In the genomic region with DNA sequence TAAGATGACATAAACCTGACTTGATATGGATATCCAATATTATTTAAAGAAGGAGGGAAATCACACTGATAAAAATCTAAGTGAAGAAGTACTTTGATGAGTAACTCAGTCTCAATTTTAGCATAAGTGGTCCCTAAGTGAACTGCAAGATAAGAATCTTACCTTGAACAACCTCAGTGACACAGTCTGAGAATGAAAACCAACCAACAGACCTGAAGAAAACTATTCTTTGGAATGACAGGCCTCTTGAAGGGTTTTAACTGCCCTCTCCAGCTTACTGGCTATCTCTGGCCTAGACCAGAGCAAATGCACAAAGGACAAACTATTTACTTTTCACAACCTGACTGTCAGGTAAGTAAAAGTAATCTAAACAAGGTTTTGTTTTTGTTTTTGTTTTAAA, we compare ENCODE assay signal across 20 cellular contexts. TPM values are rescaled to one million over a fixed set of nuclear protein-coding genes. Genes with fewer than 3 reads are reported as not detected.
DNase-seq lines count a peak whose midpoint lies in the region; ATAC-seq and TF ChIP-seq lines count a peak whose summit lies in the region.
"Had no signal": no experiment of that assay in that cellular context is flagged by ENCODE, and none has a peak within 500 bp of the region (broad histone marks: within the 10 kb centered on the region; RNA-seq: fewer than 3 reads in every experiment).

No MANE protein-coding gene starts in this region.

- peaks cover 39% of the 10 kb centered on the region for H3K4me1 Mint-ChIP-seq in activated CD4-positive, alpha-beta T cell treated with anti-CD3 and anti-CD28 coated beads, Interleukin-2, amount 10 ng/mL, durations not matched to agents 24 days and 14 days
- peaks cover 24% of the 10 kb centered on the region for H3K4me1 Mint-ChIP-seq in activated CD4-positive, alpha-beta T cell treated with anti-CD3 and anti-CD28 coated beads, Interleukin-2, amount 10 ng/mL, durations not matched to agents 7 days and 5 days

- H4K12ac ChIP-seq in trophoblast cell (ENCODE audit: low read depth, low read length): no peak overlapping the region

- H3K4me3 Mint-ChIP-seq in activated CD4-positive, alpha-beta T cell treated with anti-CD3 and anti-CD28 coated beads, Interleukin-2, amount 10 ng/mL, durations not matched to agents 24 days and 14 days: peak overlapping the region; percentile 51
- H3K4me3 Mint-ChIP-seq in activated CD4-positive, alpha-beta T cell treated with anti-CD3 and anti-CD28 coated beads, Interleukin-2, amount 10 ng/mL, durations not matched to agents 7 days and 5 days: no peak overlapping the region
- H3K4me3 Mint-ChIP-seq: B cell had no signal

- peak overlapping the region; percentile 62 for H3K4me2 ChIP-seq in DOHH2 (ENCODE audit: low read length)
- H3K4me2 ChIP-seq in trophoblast cell (ENCODE audit: low read length): no peak overlapping the region

- no peak for DNase-seq in activated CD4-positive, alpha-beta T cell treated with anti-CD3 and anti-CD28 coated beads, Interleukin-2, amount 10 ng/mL, durations not matched to agents 24 days and 14 days
- no peak for DNase-seq in activated CD4-positive, alpha-beta T cell treated with anti-CD3 and anti-CD28 coated beads, Interleukin-2, amount 10 ng/mL, durations not matched to agents 7 days and 5 days
- peak; percentile 37 to 87 for DNase-seq in trophoblast cell
- DNase-seq in dedifferentiated amniotic fluid mesenchymal stem cell (ENCODE audit: extremely low spot score): no peak
- no peak for DNase-seq in medulla oblongata (ENCODE audit: extremely low spot score)
- DNase-seq: COR-L47, GM23248, IMR-90, NCI-H1436, NCI-H1930, NCI-H446 treated with DMSO at 0.1 percent for 48 hours, NCI-H69 had no signal

- H3K27me3 Mint-ChIP-seq in activated CD4-positive, alpha-beta T cell treated with anti-CD3 and anti-CD28 coated beads, Interleukin-2, amount 10 ng/mL, durations not matched to agents 24 days and 14 days: no peaks in the 10 kb centered on the region
- H3K27me3 Mint-ChIP-seq in activated CD4-positive, alpha-beta T cell treated with anti-CD3 and anti-CD28 coated beads, Interleukin-2, amount 10 ng/mL, durations not matched to agents 7 days and 5 days: no peaks in the 10 kb centered on the region
- H3K27me3 Mint-ChIP-seq: B cell had no signal

- H4K91ac ChIP-seq in trophoblast cell (ENCODE audit: low read depth, low read length): no peak overlapping the region

- CTCF ChIA-PET in activated CD4-positive, alpha-beta T cell treated with anti-CD3 and anti-CD28 coated beads, Interleukin-2, amount 10 ng/mL, durations not matched to agents 7 days and 5 days (lab: Charles Lee): interaction anchor here (0.6 kb wide), 1 partner anchor 1572 kb away, joined by 3 read pairs; no protein-coding TSS in a partner anchor

- no peak overlapping the region for H2BK5ac ChIP-seq in trophoblast cell (ENCODE audit: low read depth, low read length, poor library complexity)

- no peak overlapping the region for H4K8ac ChIP-seq in trophoblast cell (ENCODE audit: low read depth, low read length)

- H2AK5ac ChIP-seq in trophoblast cell (ENCODE audit: low read length): no peak overlapping the region

- H3K27ac ChIP-seq in DOHH2 (ENCODE audit: low read depth, low read length): peak overlapping the region; percentile 87
- H3K27ac ChIP-seq in trophoblast cell (ENCODE audit: low read depth, low read length): no peak overlapping the region
- H3K27ac ChIP-seq: GM23248 had no signal

- H3F3A ChIP-seq in DOHH2 (ENCODE audit: control insufficient read depth, insufficient read depth): peaks cover 28% of the 10 kb centered on the region

- no peak overlapping the region for H3K23ac ChIP-seq in trophoblast cell (ENCODE audit: low read length)

- H3K79me1 ChIP-seq in trophoblast cell (ENCODE audit: low read length): no peaks in the 10 kb centered on the region

- intact Hi-C loops in activated CD4-positive, alpha-beta T cell treated with anti-CD3 and anti-CD28 coated beads, Interleukin-2, amount 10 ng/mL, durations not matched to agents 24 days and 14 days (cut with micrococcal nuclease): loop anchor here (1.0 to 2.0 kb wide), 2 partner anchors 31 to 71 kb away; no protein-coding TSS in a partner anchor

- H3K27me3 ChIP-seq in DOHH2 (ENCODE audit: control insufficient read depth, low read length) (no peaks in the 10 kb centered on the region), trophoblast cell (ENCODE audit: insufficient read depth, low read length) (no peaks in the 10 kb centered on the region)

- no peak overlapping the region for H3K18ac ChIP-seq in trophoblast cell (ENCODE audit: low read length)

- no peak overlapping the region for H2BK12ac ChIP-seq in trophoblast cell (ENCODE audit: low read length)

- H2AFZ ChIP-seq in trophoblast cell (ENCODE audit: insufficient read depth, low read length, poor library complexity): no peak overlapping the region
- H2AFZ ChIP-seq: GM23248 had no signal

- POLR2A ChIA-PET in activated CD4-positive, alpha-beta T cell treated with anti-CD3 and anti-CD28 coated beads, Interleukin-2, amount 10 ng/mL, durations not matched to agents 7 days and 5 days (lab: Charles Lee): no interaction called here

- H3K4ac ChIP-seq in trophoblast cell (ENCODE audit: low read depth, low read length): no peak overlapping the region

- no peak for TF ChIP-seq CTCF in DOHH2 (IDR thresholded peaks at IDR 0.05; ENCODE audit: low read depth, low read length, poor library complexity, severe bottlenecking)

- no peak overlapping the region for H3K9ac ChIP-seq in trophoblast cell (ENCODE audit: low read length)
- H3K9ac ChIP-seq: GM23248 had no signal

- peaks cover 100% of the 10 kb centered on the region for H3K4me1 ChIP-seq in DOHH2 (ENCODE audit: control insufficient read depth, low read length)
- H3K4me1 ChIP-seq in trophoblast cell (ENCODE audit: control insufficient read depth in 1 of 2, insufficient read depth in 2 of 2, low read length in 2 of 2): peaks cover 0 to 2% of the 10 kb centered on the region in 2 experiments
- H3K4me1 ChIP-seq: HAP-1 had no signal

- H3K27ac Mint-ChIP-seq in activated CD4-positive, alpha-beta T cell treated with anti-CD3 and anti-CD28 coated beads, Interleukin-2, amount 10 ng/mL, durations not matched to agents 24 days and 14 days: peak overlapping the region; percentile 78
- H3K27ac Mint-ChIP-seq in activated CD4-positive, alpha-beta T cell treated with anti-CD3 and anti-CD28 coated beads, Interleukin-2, amount 10 ng/mL, durations not matched to agents 7 days and 5 days: no peak overlapping the region

- no peak overlapping the region for H3K14ac ChIP-seq in trophoblast cell (ENCODE audit: low read length)

- peak overlapping the region; percentile 44 for H3K4me3 ChIP-seq in DOHH2 (ENCODE audit: low read length)
- no peak overlapping the region for H3K4me3 ChIP-seq in trophoblast cell (ENCODE audit: low read depth, low read length)
- H3K4me3 ChIP-seq: GM12878, GM23248, HAP-1 had no signal

- H3K79me2 ChIP-seq in DOHH2 (ENCODE audit: control insufficient read depth, low read length) (peaks cover 55% of the 10 kb centered on the region), trophoblast cell (ENCODE audit: control insufficient read depth, insufficient read depth, low read length, poor library complexity) (no peaks in the 10 kb centered on the region)

- H3K9me3 ChIP-seq in DOHH2 (ENCODE audit: control insufficient read depth, insufficient read depth, low read length) (no peaks in the 10 kb centered on the region), trophoblast cell (ENCODE audit: insufficient read depth, low read depth, low read length) (no peaks in the 10 kb centered on the region)
- H3K9me3 ChIP-seq: HAP-1 had no signal

- peaks cover 25% of the 10 kb centered on the region for H3K36me3 Mint-ChIP-seq in activated CD4-positive, alpha-beta T cell treated with anti-CD3 and anti-CD28 coated beads, Interleukin-2, amount 10 ng/mL, durations not matched to agents 24 days and 14 days (ENCODE audit: low read depth)
- no peaks in the 10 kb centered on the region for H3K36me3 Mint-ChIP-seq in activated CD4-positive, alpha-beta T cell treated with anti-CD3 and anti-CD28 coated beads, Interleukin-2, amount 10 ng/mL, durations not matched to agents 7 days and 5 days (ENCODE audit: low read depth)

- H3K36me3 ChIP-seq in DOHH2 (ENCODE audit: control insufficient read depth, low read length): peaks cover 16% of the 10 kb centered on the region
- no peaks in the 10 kb centered on the region for H3K36me3 ChIP-seq in trophoblast cell (ENCODE audit: control insufficient read depth in 1 of 2, insufficient read depth in 2 of 2, low read length in 2 of 2)
- H3K36me3 ChIP-seq: HAP-1 had no signal

- ATAC-seq in SK-N-SH treated with all-trans-retinoic acid at 6 μM for 48 hours (peak; percentile 55), HG02642 (IDR thresholded peaks at IDR 0.05; ENCODE audit: poor library complexity, unreplicated experiment) (no peak)
- ATAC-seq: GM12878, Right ventricle myocardium inferior had no signal

- no peaks in the 10 kb centered on the region for H4K20me1 ChIP-seq in DOHH2 (ENCODE audit: control insufficient read depth, insufficient read depth, low read depth, low read length)

- no peak overlapping the region for H2BK120ac ChIP-seq in trophoblast cell (ENCODE audit: insufficient read depth, low read length, poor library complexity)

- no peaks in the 10 kb centered on the region for H3K9me2 ChIP-seq in DOHH2 (replicated peaks; ENCODE audit: control insufficient read depth, low read length)

- H3K9me3 Mint-ChIP-seq in activated CD4-positive, alpha-beta T cell treated with anti-CD3 and anti-CD28 coated beads, Interleukin-2, amount 10 ng/mL, durations not matched to agents 24 days and 14 days: peaks cover 8% of the 10 kb centered on the region
- peaks cover 3% of the 10 kb centered on the region for H3K9me3 Mint-ChIP-seq in activated CD4-positive, alpha-beta T cell treated with anti-CD3 and anti-CD28 coated beads, Interleukin-2, amount 10 ng/mL, durations not matched to agents 7 days and 5 days

TF ChIP-seq in SK-N-SH treated with all-trans-retinoic acid at 6 μM for 48 hours, 23 proteins besides CTCF, POLR2A, EP300 and RAD21 (continues in another document):
- no peak for TF ChIP-seq TCF4 (CRISPR knock-in tag; IDR thresholded peaks at IDR 0.05; ENCODE audit: borderline replicate concordance)
- no peak for TF ChIP-seq OSR1 (CRISPR knock-in tag; IDR thresholded peaks at IDR 0.05)
- TF ChIP-seq ZFP30 (CRISPR knock-in tag; IDR thresholded peaks at IDR 0.05): no peak
- no peak for TF ChIP-seq TOX (CRISPR knock-in tag; IDR thresholded peaks at IDR 0.05; ENCODE audit: borderline replicate concordance)
- TF ChIP-seq ZNF70 (CRISPR knock-in tag; IDR thresholded peaks at IDR 0.05): no peak
- no peak for TF ChIP-seq ZNF565 (CRISPR knock-in tag; conservative IDR thresholded peaks at IDR 0.05; ENCODE audit: low read depth)

RNA-seq across cellular contexts. Expression of a gene that starts 44.7 kb away (rescaled TPM):
- total RNA-seq in activated CD4-positive, alpha-beta T cell treated with anti-CD3 and anti-CD28 coated beads, Interleukin-2, amount 10 ng/mL, durations not matched to agents 24 days and 14 days: 63.5 and 76.5 TPM in 2 replicates
- under 1 TPM; 0.27 to 0.87 TPM for total RNA-seq in activated CD4-positive, alpha-beta T cell treated with anti-CD3 and anti-CD28 coated beads, Interleukin-2, amount 10 ng/mL, durations not matched to agents 7 days and 5 days
- polyA plus RNA-seq in trophoblast cell (2013): 133 and 138 TPM in 2 replicates
- total RNA-seq: A172 had no signal

Comparison
In these comparisons a context has a peak if more than half of its experiments do, and no peak if none do; other contexts are left out.
1. RNA of a gene that starts 44.7 kb away (total RNA-seq): 63.5 to 76.5 TPM in activated CD4-positive, alpha-beta T cell treated with anti-CD3 and anti-CD28 coated beads, Interleukin-2, amount 10 ng/mL, durations not matched to agents 24 days and 14 days; 0.27 to 0.87 TPM in activated CD4-positive, alpha-beta T cell treated with anti-CD3 and anti-CD28 coated beads, Interleukin-2, amount 10 ng/mL, durations not matched to agents 7 days and 5 days; every median in the first group is over 10 times any median in the second.
2. DNase-seq: peak in trophoblast cell (2 of 2); none in activated CD4-positive, alpha-beta T cell treated with anti-CD3 and anti-CD28 coated beads, Interleukin-2, amount 10 ng/mL, durations not matched to agents 24 days and 14 days (single experiment), activated CD4-positive, alpha-beta T cell treated with anti-CD3 and anti-CD28 coated beads, Interleukin-2, amount 10 ng/mL, durations not matched to agents 7 days and 5 days (single experiment), dedifferentiated amniotic fluid mesenchymal stem cell (single experiment) and medulla oblongata (single experiment).